In genomic region chr2:234302664-234302991, GRCh38 we compare ENCODE assay signal across 21 cellular contexts.
DNase-seq lines count a peak whose midpoint lies in the region; ATAC-seq and TF ChIP-seq lines count a peak whose summit lies in the region.
"Had no signal": no experiment of that assay in that cellular context is flagged by ENCODE, and none has a peak within 500 bp of the region (broad histone marks: within the 10 kb centered on the region; RNA-seq: fewer than 3 reads in every experiment).

No MANE protein-coding gene starts in this region.

- POLR2A ChIA-PET in activated CD4-positive, alpha-beta T cell treated with anti-CD3 and anti-CD28 coated beads, Interleukin-2, amount 10 ng/mL, durations not matched to agents 7 days and 5 days (lab: Charles Lee): no interaction called here
- POLR2A ChIA-PET in Panc1 (lab: Charles Lee): no interaction called here

- H3K27me3 Mint-ChIP-seq in activated CD4-positive, alpha-beta T cell treated with anti-CD3 and anti-CD28 coated beads, Interleukin-2, amount 10 ng/mL, durations not matched to agents 7 days and 5 days: no peaks in the 10 kb centered on the region
- no peaks in the 10 kb centered on the region for H3K27me3 Mint-ChIP-seq in CD4-positive, CD25-positive, alpha-beta regulatory T cell
- H3K27me3 Mint-ChIP-seq in nephron progenitor cell (ENCODE audit: low read depth, poor library complexity): peaks cover 3% of the 10 kb centered on the region
- H3K27me3 Mint-ChIP-seq: CD8-positive, alpha-beta memory T cell had no signal

- H3K27me3 ChIP-seq in CD4-positive, CD25-positive, alpha-beta regulatory T cell (ENCODE audit: control insufficient read depth, insufficient read depth, low read length): no peaks in the 10 kb centered on the region
- no peaks in the 10 kb centered on the region for H3K27me3 ChIP-seq in Panc1 (ENCODE audit: control insufficient read depth, insufficient read depth, low read length)

- TF ChIP-seq CTCF in Panc1 (IDR thresholded peaks at IDR 0.05): no peak
- no peak for TF ChIP-seq CTCF in nephron progenitor cell (IDR thresholded peaks at IDR 0.05)

- peaks cover 67% of the 10 kb centered on the region for H3K4me1 Mint-ChIP-seq in activated CD4-positive, alpha-beta T cell treated with anti-CD3 and anti-CD28 coated beads, Interleukin-2, amount 10 ng/mL, durations not matched to agents 7 days and 5 days
- peaks cover 14 to 58% (median 40%) of the 10 kb centered on the region in 4 donors for H3K4me1 Mint-ChIP-seq in CD4-positive, CD25-positive, alpha-beta regulatory T cell
- peaks cover 63% of the 10 kb centered on the region for H3K4me1 Mint-ChIP-seq in nephron progenitor cell

- DNase-seq in activated CD4-positive, alpha-beta T cell treated with anti-CD3 and anti-CD28 coated beads, Interleukin-2, amount 10 ng/mL, durations not matched to agents 7 days and 5 days: no peak
- DNase-seq in activated CD4-positive, alpha-beta T cell treated with anti-CD3 and anti-CD28 coated beads, Interleukin-2, amount 50 U/mL, for 48 hours: no peak
- DNase-seq in CD4-positive, CD25-positive, alpha-beta regulatory T cell: no peak
- DNase-seq in Panc1 (ENCODE audit: low read depth, low spot score) (no peak), nephron progenitor cell (no peak), COLO668 (lab: John Stamatoyannopoulos, UW; ENCODE audit: unreplicated experiment) (no peak), cerebellar cortex (ENCODE audit: low spot score) (no peak)
- DNase-seq in stimulated activated CD4-positive, alpha-beta T cell treated with anti-CD3 and anti-CD28 coated beads, Interleukin-4, amount 100 ng/mL, for 24 hours: no peak
- DNase-seq: 8988T; CD8-positive, alpha-beta memory T cell; DMS79; H7; HFFc6; KG1; NCI-H1105 treated with DMSO at 0.1 percent for 48 hours; NCI-H1694; NCI-H2081 treated with DMSO at 0.1 percent for 48 hours; NCI-H82; SIG-M5 had no signal

- in situ Hi-C loops in Panc1 (cut with HindIII; ENCODE audit: low pct_unique_long_range_greater_than_20kb, low sequenced_read_pairs): no loop called here

- CTCF ChIA-PET in activated CD4-positive, alpha-beta T cell treated with anti-CD3 and anti-CD28 coated beads, Interleukin-2, amount 10 ng/mL, durations not matched to agents 7 days and 5 days (lab: Charles Lee): interaction anchor here (1.2 kb wide), 1 partner anchor 13 kb away, joined by 4 read pairs; no protein-coding TSS in a partner anchor
- CTCF ChIA-PET in Panc1 (lab: Charles Lee): no interaction called here

- H3K4me1 ChIP-seq in CD4-positive, CD25-positive, alpha-beta regulatory T cell (ENCODE audit: control insufficient read depth, insufficient read depth, low read length, poor library complexity, severe bottlenecking): peaks cover 26% of the 10 kb centered on the region
- H3K4me1 ChIP-seq in Panc1 (ENCODE audit: control insufficient read depth, insufficient read depth, low read length): peaks cover 58% of the 10 kb centered on the region

- no peak overlapping the region for H3K4me3 Mint-ChIP-seq in activated CD4-positive, alpha-beta T cell treated with anti-CD3 and anti-CD28 coated beads, Interleukin-2, amount 10 ng/mL, durations not matched to agents 7 days and 5 days
- no peak overlapping the region for H3K4me3 Mint-ChIP-seq in CD4-positive, CD25-positive, alpha-beta regulatory T cell
- H3K4me3 Mint-ChIP-seq in nephron progenitor cell: no peak overlapping the region
- H3K4me3 Mint-ChIP-seq: B cell; CD8-positive, alpha-beta memory T cell; HFFc6 had no signal

- no peaks in the 10 kb centered on the region for H3K36me3 ChIP-seq in CD4-positive, CD25-positive, alpha-beta regulatory T cell (ENCODE audit: control insufficient read depth, insufficient read depth, low read length)
- H3K36me3 ChIP-seq in Panc1 (ENCODE audit: control insufficient read depth, insufficient read depth, low read length): no peaks in the 10 kb centered on the region

- H3K9me3 ChIP-seq in CD4-positive, CD25-positive, alpha-beta regulatory T cell (ENCODE audit: control insufficient read depth in 2 of 2, low read length in 2 of 2): no peaks in the 10 kb centered on the region
- H3K9me3 ChIP-seq in Panc1 (ENCODE audit: control insufficient read depth, insufficient read depth, low read depth, low read length): no peaks in the 10 kb centered on the region

- H3K27ac ChIP-seq in CD4-positive, CD25-positive, alpha-beta regulatory T cell (ENCODE audit: insufficient read depth, low read length, poor library complexity, severe bottlenecking): no peak overlapping the region
- H3K27ac ChIP-seq in Panc1 (ENCODE audit: low read length): peak overlapping the region; percentile 85
- H3K27ac ChIP-seq: RWPE1 had no signal

- ATAC-seq in CD4-positive, CD25-positive, alpha-beta regulatory T cell (ENCODE audit: low read depth in 2 of 2): no peak
- ATAC-seq in Panc1: peak; percentile 71

- H3K4me3 ChIP-seq in CD4-positive, CD25-positive, alpha-beta regulatory T cell (ENCODE audit: low read depth, low read length): no peak overlapping the region
- no peak overlapping the region for H3K4me3 ChIP-seq in Panc1 (ENCODE audit: low read depth in 2 of 2, low read length in 2 of 2)

- intact Hi-C loops in Panc1 (cut with micrococcal nuclease; ENCODE audit: unreplicated experiment): no loop called here

- H3K27ac Mint-ChIP-seq in activated CD4-positive, alpha-beta T cell treated with anti-CD3 and anti-CD28 coated beads, Interleukin-2, amount 10 ng/mL, durations not matched to agents 7 days and 5 days: peak overlapping the region; percentile 3
- H3K27ac Mint-ChIP-seq in CD4-positive, CD25-positive, alpha-beta regulatory T cell: peak overlapping the region in 2 of 3 donors; percentile 44 to 51
- peak overlapping the region; percentile 49 for H3K27ac Mint-ChIP-seq in nephron progenitor cell
- H3K27ac Mint-ChIP-seq: B cell, HFFc6 had no signal

- H3K9me3 Mint-ChIP-seq in activated CD4-positive, alpha-beta T cell treated with anti-CD3 and anti-CD28 coated beads, Interleukin-2, amount 10 ng/mL, durations not matched to agents 7 days and 5 days: peaks cover 9% of the 10 kb centered on the region
- no peaks in the 10 kb centered on the region for H3K9me3 Mint-ChIP-seq in CD4-positive, CD25-positive, alpha-beta regulatory T cell
- peaks cover 3% of the 10 kb centered on the region for H3K9me3 Mint-ChIP-seq in nephron progenitor cell
- H3K9me3 Mint-ChIP-seq: CD8-positive, alpha-beta memory T cell; HFFc6 had no signal

- peaks cover 11% of the 10 kb centered on the region for H3K36me3 Mint-ChIP-seq in activated CD4-positive, alpha-beta T cell treated with anti-CD3 and anti-CD28 coated beads, Interleukin-2, amount 10 ng/mL, durations not matched to agents 7 days and 5 days (ENCODE audit: low read depth)
- no peaks in the 10 kb centered on the region for H3K36me3 Mint-ChIP-seq in CD4-positive, CD25-positive, alpha-beta regulatory T cell
- H3K36me3 Mint-ChIP-seq in nephron progenitor cell (ENCODE audit: low read depth): no peaks in the 10 kb centered on the region

- no TSS peak for BruUV-seq in Panc1 (replicated peaks; lab: Mats Ljungman, UMichigan)
